ENCODE assay signal across 18 cellular contexts in the genomic region with DNA sequence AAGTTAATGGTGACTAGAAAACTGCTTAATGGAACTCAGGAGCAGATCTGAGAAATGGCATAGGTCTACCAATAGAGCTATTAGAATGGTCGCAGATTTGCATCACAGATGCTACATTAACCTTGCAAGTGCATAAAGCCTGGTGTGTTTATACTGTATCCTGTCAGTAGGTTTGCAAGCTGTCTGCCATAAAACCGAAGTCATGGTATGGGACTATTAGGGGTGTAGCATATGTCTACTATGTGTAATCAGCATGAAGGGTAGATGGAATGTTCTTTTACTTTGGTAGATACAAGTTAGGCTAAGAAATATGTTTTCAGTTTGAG.
"Had no signal": no experiment of that assay in that cellular context is flagged by ENCODE, and none has a peak within 500 bp of the region (broad histone marks: within the 10 kb centered on the region; RNA-seq: fewer than 3 reads in every experiment).

No MANE protein-coding gene starts in this region.

- H3K27ac ChIP-seq: coronary artery, ovary, right lobe of liver had no signal

- H3K4me3 Mint-ChIP-seq: activated B cell treated with CpG ODN at 0.5 μM for 24 hours; activated naive CD8-positive, alpha-beta T cell treated with anti-CD3 and anti-CD28 coated beads, Interleukin-2, amount 10 ng/mL, durations not matched to agents 7 days and 5 days; mesothelial cell of epicardium; nephron progenitor cell had no signal

- H3K9me3 Mint-ChIP-seq: activated B cell treated with CpG ODN at 0.5 μM for 24 hours; activated naive CD8-positive, alpha-beta T cell treated with anti-CD3 and anti-CD28 coated beads, Interleukin-2, amount 10 ng/mL, durations not matched to agents 7 days and 5 days; brain; mesothelial cell of epicardium; nephron progenitor cell had no signal

- H3K4me3 ChIP-seq: coronary artery, lung, ovary, right lobe of liver, smooth muscle cell had no signal

- H3K36me3 ChIP-seq: ovary, right lobe of liver had no signal

- H3K36me3 Mint-ChIP-seq: activated naive CD8-positive, alpha-beta T cell treated with anti-CD3 and anti-CD28 coated beads, Interleukin-2, amount 10 ng/mL, durations not matched to agents 7 days and 5 days; brain; mesothelial cell of epicardium had no signal

- H3K27ac Mint-ChIP-seq: activated B cell treated with CpG ODN at 0.5 μM for 24 hours; activated naive CD8-positive, alpha-beta T cell treated with anti-CD3 and anti-CD28 coated beads, Interleukin-2, amount 10 ng/mL, durations not matched to agents 7 days and 5 days; mesothelial cell of epicardium; nephron progenitor cell had no signal

- H3K27me3 ChIP-seq: ovary, right lobe of liver had no signal

- DNase-seq: activated B cell treated with CpG ODN at 0.5 μM for 24 hours; activated CD4-positive, alpha-beta T cell treated with anti-CD3 and anti-CD28 coated beads for 48 hours; activated CD8-positive, alpha-beta memory T cell treated with anti-CD3 and anti-CD28 coated beads for 24 hours; activated naive CD4-positive, alpha-beta T cell; activated naive CD8-positive, alpha-beta T cell treated with anti-CD3 and anti-CD28 coated beads, Interleukin-2, amount 10 ng/mL, durations not matched to agents 7 days and 5 days; central memory CD4-positive, alpha-beta T cell; left colon; nephron progenitor cell; ovary; right lobe of liver; stimulated activated naive CD8-positive, alpha-beta T cell treated with anti-CD3 and anti-CD28 coated beads, Interleukin-15, Interleukin-2, amounts not matched to agents 100 U/mL and 50 U/mL, for 24 hours; trophoblast cell had no signal

- H3K9me3 ChIP-seq: ovary, right lobe of liver had no signal

- H3K4me2 ChIP-seq: smooth muscle cell had no signal

- ATAC-seq: esophagus mucosa; left colon; right lobe of liver; stimulated activated naive CD8-positive, alpha-beta T cell treated with anti-CD3 and anti-CD28 coated beads, Interleukin-15, Interleukin-2, amounts not matched to agents 100 U/mL and 50 U/mL, for 24 hours had no signal

- H3K4me1 Mint-ChIP-seq: activated B cell treated with CpG ODN at 0.5 μM for 24 hours; activated naive CD8-positive, alpha-beta T cell treated with anti-CD3 and anti-CD28 coated beads, Interleukin-2, amount 10 ng/mL, durations not matched to agents 7 days and 5 days; nephron progenitor cell had no signal

- H3K27me3 Mint-ChIP-seq: activated B cell treated with CpG ODN at 0.5 μM for 24 hours; activated naive CD8-positive, alpha-beta T cell treated with anti-CD3 and anti-CD28 coated beads, Interleukin-2, amount 10 ng/mL, durations not matched to agents 7 days and 5 days had no signal

- H3K4me1 ChIP-seq: right lobe of liver had no signal
